Comparison of ENCODE assay signal across 1 cellular context in genomic region chr9:133120343-133121199, GRCh38.
TF ChIP-seq lines count a peak whose summit lies in the region.

No MANE protein-coding gene starts in this region.

TF ChIP-seq in HepG2, 621 proteins besides CTCF, POLR2A, EP300 and RAD21 (continued from another document and continues in another):
- TF ChIP-seq UBTF (CRISPR knock-in tag; IDR thresholded peaks at IDR 0.05), result peak; percentile 55; the same call in 1 of the 2 replicates
- peak; percentile 47; the same call in 1 of the 2 replicates for TF ChIP-seq FOXA3 (CRISPR knock-in tag; IDR thresholded peaks at IDR 0.05)
- peak; percentile 61; the same call in 1 of the 2 replicates for TF ChIP-seq ZNF740 (CRISPR knock-in tag; IDR thresholded peaks at IDR 0.05)
- TF ChIP-seq MAF1 (CRISPR knock-in tag; IDR thresholded peaks at IDR 0.05; ENCODE audit: borderline replicate concordance), result 0 out of 2 replicates have a peak, but pooled peaks have one; percentile 60
- peak; percentile 36; the same call in 1 of the 2 replicates for TF ChIP-seq BRCA1 (CRISPR knock-in tag; IDR thresholded peaks at IDR 0.05)
- peak; percentile 56; the same call in 1 of the 2 replicates for TF ChIP-seq ZMAT3 (CRISPR knock-in tag; conservative IDR thresholded peaks at IDR 0.05)
- 0 out of 2 replicates have a peak, but pooled peaks have one; percentile 1 for TF ChIP-seq BORCS8-MEF2B (CRISPR knock-in tag; IDR thresholded peaks at IDR 0.05)
- no peak for TF ChIP-seq FOXA1 (IDR thresholded peaks at IDR 0.05)
- TF ChIP-seq FOXA1 (CRISPR knock-in tag; IDR thresholded peaks at IDR 0.05), result peak; percentile 41; the same call in 1 of the 2 replicates
- 0 out of 2 replicates have a peak, but pooled peaks have one; percentile 26 for TF ChIP-seq SAP130 (CRISPR knock-in tag; IDR thresholded peaks at IDR 0.05; ENCODE audit: low read depth)
- TF ChIP-seq ZNF619 (CRISPR knock-in tag; IDR thresholded peaks at IDR 0.05), result no peak
- TF ChIP-seq HES4 (CRISPR knock-in tag; IDR thresholded peaks at IDR 0.05; ENCODE audit: borderline replicate concordance), result no peak; the same call in 1 of the 2 replicates
- TF ChIP-seq SP4 (CRISPR knock-in tag; IDR thresholded peaks at IDR 0.05), result 0 out of 2 replicates have a peak, but pooled peaks have one; percentile 10
- peak; percentile 14 for TF ChIP-seq MAX (IDR thresholded peaks at IDR 0.05)
- no peak for TF ChIP-seq TCF12 (IDR thresholded peaks at IDR 0.05)
- TF ChIP-seq TCF12 (CRISPR knock-in tag; IDR thresholded peaks at IDR 0.05), result 0 out of 2 replicates have a peak, but pooled peaks have one; percentile 43
- TF ChIP-seq HNRNPK (IDR thresholded peaks at IDR 0.05; ENCODE audit: low read depth, low read length, poor library complexity, severe bottlenecking), result no peak
- TF ChIP-seq ZSCAN20 (CRISPR knock-in tag; IDR thresholded peaks at IDR 0.05; ENCODE audit: borderline replicate concordance), result no peak; the same call in 1 of the 2 replicates
- TF ChIP-seq POLR2G (IDR thresholded peaks at IDR 0.05; ENCODE audit: low read depth, low read length), result peak; percentile 64
- 0 out of 2 replicates have a peak, but pooled peaks have one; percentile 35 for TF ChIP-seq ZNF747 (CRISPR knock-in tag; IDR thresholded peaks at IDR 0.05; ENCODE audit: borderline replicate concordance)
- peak; percentile 42; the same call in 1 of the 2 replicates for TF ChIP-seq ZSCAN31 (CRISPR knock-in tag; IDR thresholded peaks at IDR 0.05; ENCODE audit: low read depth)
- peak; percentile 91 for TF ChIP-seq AGO1 (IDR thresholded peaks at IDR 0.05; ENCODE audit: low read depth, low read length, poor library complexity, severe bottlenecking)
- TF ChIP-seq ZBTB33 (CRISPR knock-in tag; IDR thresholded peaks at IDR 0.05), result no peak
- TF ChIP-seq ZNF331 (CRISPR knock-in tag; IDR thresholded peaks at IDR 0.05), result no peak
- TF ChIP-seq ZNF639 (CRISPR knock-in tag; conservative IDR thresholded peaks at IDR 0.05), result no peak
- peak; percentile 43; the same call in 1 of the 2 replicates for TF ChIP-seq TBX2 (CRISPR knock-in tag; IDR thresholded peaks at IDR 0.05; ENCODE audit: borderline replicate concordance)
- TF ChIP-seq KDM5B (CRISPR knock-in tag; IDR thresholded peaks at IDR 0.05; ENCODE audit: borderline replicate concordance), result peak; percentile 33; the same call in 1 of the 2 replicates
- TF ChIP-seq KAT2B (IDR thresholded peaks at IDR 0.05; ENCODE audit: borderline replicate concordance, low read depth, low read length), result no peak
- no peak for TF ChIP-seq NR2F6 (IDR thresholded peaks at IDR 0.05)
- no peak for TF ChIP-seq NR2F6 (CRISPR knock-in tag; IDR thresholded peaks at IDR 0.05)
- peak; percentile 77 for TF ChIP-seq ZNF777 (CRISPR knock-in tag; IDR thresholded peaks at IDR 0.05)
- TF ChIP-seq ZNF780A (CRISPR knock-in tag; IDR thresholded peaks at IDR 0.05), result no peak
- peak; percentile 50; the same call in 1 of the 2 replicates for TF ChIP-seq ZNF782 (CRISPR knock-in tag; IDR thresholded peaks at IDR 0.05; ENCODE audit: borderline replicate concordance)
- no peak for TF ChIP-seq KDM6A (CRISPR knock-in tag; IDR thresholded peaks at IDR 0.05; ENCODE audit: low read depth)
- 0 out of 2 replicates have a peak, but pooled peaks have one; percentile 26 for TF ChIP-seq POGK (CRISPR knock-in tag; conservative IDR thresholded peaks at IDR 0.05)
- TF ChIP-seq ZC3H13 (CRISPR knock-in tag; IDR thresholded peaks at IDR 0.05), result 0 out of 2 replicates have a peak, but pooled peaks have one; percentile 30
- TF ChIP-seq PATZ1 (CRISPR knock-in tag; IDR thresholded peaks at IDR 0.05), result peak; percentile 29
- no peak for TF ChIP-seq JDP2 (CRISPR knock-in tag; IDR thresholded peaks at IDR 0.05; ENCODE audit: borderline replicate concordance)
- no peak for TF ChIP-seq ZHX2 (IDR thresholded peaks at IDR 0.05; ENCODE audit: low read depth)
- TF ChIP-seq ZHX2 (CRISPR knock-in tag; IDR thresholded peaks at IDR 0.05; ENCODE audit: borderline replicate concordance), result 0 out of 2 replicates have a peak, but pooled peaks have one; percentile 25
- TF ChIP-seq ZNF557 (CRISPR knock-in tag; IDR thresholded peaks at IDR 0.05), result no peak
- TF ChIP-seq ZSCAN29 (CRISPR knock-in tag; conservative IDR thresholded peaks at IDR 0.05), result no peak
- 0 out of 2 replicates have a peak, but pooled peaks have one; percentile 26 for TF ChIP-seq ZNF160 (CRISPR knock-in tag; IDR thresholded peaks at IDR 0.05)
- 0 out of 2 replicates have a peak, but pooled peaks have one; percentile 37 for TF ChIP-seq ZBTB2 (CRISPR knock-in tag; IDR thresholded peaks at IDR 0.05; ENCODE audit: low read depth)
- TF ChIP-seq HHEX (CRISPR knock-in tag; IDR thresholded peaks at IDR 0.05), result no peak
- peak; percentile 75 for TF ChIP-seq ZFY (CRISPR knock-in tag; IDR thresholded peaks at IDR 0.05)
- TF ChIP-seq RBM39 (IDR thresholded peaks at IDR 0.05; ENCODE audit: low read depth, low read length, poor library complexity, severe bottlenecking), result peak; percentile 5
- 0 out of 2 replicates have a peak, but pooled peaks have one; percentile 38 for TF ChIP-seq ZNF430 (CRISPR knock-in tag; IDR thresholded peaks at IDR 0.05)
